ENCODE assay signal across 8 cellular contexts in the genomic region with DNA sequence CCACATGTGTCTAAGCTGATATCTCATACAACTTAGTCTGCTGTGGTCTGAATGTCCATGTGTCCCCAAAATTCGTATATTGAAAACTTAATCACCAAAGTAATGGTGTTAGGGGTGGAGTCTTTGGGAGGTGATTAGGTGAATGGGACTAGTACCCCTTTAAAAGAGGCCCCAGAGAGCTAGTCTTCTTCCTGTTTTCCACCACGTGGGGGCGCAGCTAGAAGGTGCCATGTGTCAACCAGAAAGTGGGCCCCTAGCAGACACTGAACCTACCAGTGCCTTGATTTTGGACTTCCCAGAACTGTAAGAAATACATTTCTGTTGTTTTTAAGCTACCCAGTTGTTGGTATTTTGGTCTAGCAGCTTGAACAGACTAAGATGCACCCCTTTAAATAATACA.
DNase-seq lines count a peak whose midpoint lies in the region; ATAC-seq and TF ChIP-seq lines count a peak whose summit lies in the region.

No MANE protein-coding gene starts in this region.

- no peak overlapping the region for H3K4me3 ChIP-seq in A673 (ENCODE audit: low read depth, low read length, poor library complexity, severe bottlenecking)
- H3K4me3 ChIP-seq in osteoblast (ENCODE audit: insufficient read depth, low read length) = no peak overlapping the region

- no peak overlapping the region for H2AFZ ChIP-seq in osteoblast (ENCODE audit: low read length)

- H3K4me1 ChIP-seq in A673 (ENCODE audit: insufficient read depth, low read length, poor library complexity, severe bottlenecking) (no peaks in the 10 kb centered on the region), osteoblast (ENCODE audit: insufficient read depth, low read length) (peaks cover 14% of the 10 kb centered on the region)

- TF ChIP-seq CTCF in A673 (conservative IDR thresholded peaks at IDR 0.05; ENCODE audit: low read depth, low read length) (peak; percentile 78), osteoblast (IDR thresholded peaks at IDR 0.05; ENCODE audit: extremely low read depth, low read depth, low read length) (peak; percentile 68)

- no peak for ATAC-seq in HG03108 (IDR thresholded peaks at IDR 0.05; ENCODE audit: unreplicated experiment)

- POLR2A ChIA-PET in A673 (lab: Charles Lee; ENCODE audit: low non-redundant PET) = no interaction called here

- no peaks in the 10 kb centered on the region for H3K36me3 ChIP-seq in A673 (ENCODE audit: insufficient read depth, low read length, poor library complexity, severe bottlenecking)
- H3K36me3 ChIP-seq in osteoblast (ENCODE audit: insufficient read depth, low read length) = no peaks in the 10 kb centered on the region

- H4K20me1 ChIP-seq in osteoblast (ENCODE audit: insufficient read depth, low read length) = no peaks in the 10 kb centered on the region

- no peak overlapping the region for H3K4me2 ChIP-seq in osteoblast (ENCODE audit: insufficient read depth, low read length)

- no TSS peak for BruUV-seq in A673 (replicated peaks; lab: Mats Ljungman, UMichigan)

- H3K27me3 ChIP-seq in A673 (replicated peaks; ENCODE audit: insufficient read depth, low read depth, low read length, poor library complexity) (peaks cover 4% of the 10 kb centered on the region), osteoblast (ENCODE audit: insufficient read depth, low read length) (no peaks in the 10 kb centered on the region)

- CTCF ChIA-PET in A673 (lab: Charles Lee) = interaction anchor here (0.6 to 1.1 kb wide), 3 partner anchors 106 to 1513 kb away, joined by 6 to 13 read pairs (median 6); no protein-coding TSS in a partner anchor

- no peak overlapping the region for H3K27ac ChIP-seq in A673 (ENCODE audit: low read depth, low read length, poor library complexity, severe bottlenecking)
- H3K27ac ChIP-seq in osteoblast (ENCODE audit: low read depth, low read length) = no peak overlapping the region

- peak; percentile 70 for DNase-seq in A673 (ENCODE audit: low spot score)
- DNase-seq in GM04504 (ENCODE audit: low read depth) = peak; percentile 48
- peak; percentile 44 for DNase-seq in NCI-H748 (lab: John Stamatoyannopoulos, UW; ENCODE audit: unreplicated experiment)
- DNase-seq in cerebellar cortex (ENCODE audit: low spot score) = peak; percentile 36
- DNase-seq in osteoblast (ENCODE audit: insufficient read length, low spot score, missing footprints) = peak; percentile 96
- DNase-seq in NCI-H128 (lab: John Stamatoyannopoulos, UW; ENCODE audit: unreplicated experiment) = no peak
- no peak for DNase-seq in NCI-H2227 (lab: John Stamatoyannopoulos, UW; ENCODE audit: unreplicated experiment)

- intact Hi-C loops in A673 (cut with micrococcal nuclease; ENCODE audit: unreplicated experiment) = loop anchor here (2.0 kb wide), 1 partner anchor 271 kb away; no protein-coding TSS in a partner anchor

- H3K9me3 ChIP-seq in A673 (ENCODE audit: low read depth, low read length, poor library complexity, severe bottlenecking) (peaks cover 6% of the 10 kb centered on the region), osteoblast (ENCODE audit: low read depth, low read length) (peaks cover 2% of the 10 kb centered on the region)

- H3K79me2 ChIP-seq in osteoblast (ENCODE audit: insufficient read depth, low read length) = no peaks in the 10 kb centered on the region

Comparison
In these comparisons a context has a peak if more than half of its experiments do, and no peak if none do; other contexts are left out.
1. DNase-seq: peak in A673 (single experiment), GM04504 (single experiment), NCI-H748 (single experiment), cerebellar cortex (single experiment) and osteoblast (single experiment); none in NCI-H128 (single experiment) and NCI-H2227 (single experiment).